10 cellular contexts compared by ENCODE assay signal in the genomic region with DNA sequence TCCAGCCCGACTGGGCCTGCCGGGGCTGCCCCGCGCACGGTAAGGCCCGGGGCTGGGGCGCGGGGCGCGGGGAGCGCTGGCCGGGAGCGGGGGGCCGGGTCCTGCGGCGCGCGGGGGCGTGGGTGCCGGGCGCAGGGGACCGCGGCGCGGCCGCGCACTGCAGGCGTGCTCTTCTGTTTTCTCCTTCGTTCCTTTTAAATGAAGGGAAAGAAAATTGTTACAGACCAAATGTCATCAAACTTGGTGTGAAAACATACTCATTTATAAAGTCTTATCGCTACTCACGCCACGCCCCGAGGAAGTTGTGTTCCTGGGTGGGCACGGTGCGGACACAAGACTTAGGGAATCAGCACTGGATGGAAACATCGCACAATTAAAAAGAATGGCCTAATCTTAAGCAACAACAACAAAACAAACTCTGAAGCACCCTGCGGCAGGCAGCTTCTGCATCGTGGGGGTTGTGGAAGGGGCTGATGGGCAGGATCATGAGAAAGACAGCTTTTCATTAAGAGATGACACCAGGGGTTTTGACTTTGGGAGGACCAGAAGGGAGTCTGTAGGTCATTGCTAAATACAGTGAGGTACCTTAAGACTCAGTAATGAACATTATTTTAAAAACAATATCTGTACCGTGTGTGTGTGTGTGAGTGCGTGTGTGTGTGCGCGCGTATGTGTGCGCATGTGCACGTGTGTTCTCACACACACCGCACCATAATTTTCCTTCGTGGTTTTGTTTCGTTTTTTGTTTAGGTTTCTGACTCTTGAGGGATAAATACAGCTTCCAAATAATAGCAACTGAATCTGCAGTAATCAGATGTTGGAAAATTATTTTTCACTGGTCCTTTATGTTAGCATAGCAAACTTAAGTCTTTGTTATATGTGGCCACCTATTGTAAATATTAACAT. TPM values are rescaled to one million over a fixed set of nuclear protein-coding genes. Genes with fewer than 3 reads are reported as not detected.
A peak's percentile ranks its signal among the peaks of the same experiment; 100 is the strongest.
DNase-seq lines count a peak whose midpoint lies in the region; ATAC-seq and TF ChIP-seq lines count a peak whose summit lies in the region.
"Had no signal": no experiment of that assay in that cellular context is flagged by ENCODE, and none has a peak within 500 bp of the region (broad histone marks: within the 10 kb centered on the region; RNA-seq: fewer than 3 reads in every experiment).

No MANE protein-coding gene starts in this region.

- no peak overlapping the region for H2BK12ac ChIP-seq in H9 (ENCODE audit: insufficient read length, low read depth, low read length)

- H4K5ac ChIP-seq in H9 (ENCODE audit: insufficient read length, low read depth, low read length), result no peak overlapping the region

- peak overlapping the region; percentile 68 for H3K9ac ChIP-seq in H9 (ENCODE audit: extremely low read depth, insufficient read length, low read length)

- H3K27ac ChIP-seq in H9 (ENCODE audit: insufficient read length, low read depth, low read length) (no peak overlapping the region), WERI-Rb-1 (no peak overlapping the region), hepatocyte (no peak overlapping the region)

- H3K79me2 ChIP-seq in H9 (ENCODE audit: insufficient read depth, low read length) (peaks cover 19% of the 10 kb centered on the region), hepatocyte (no peaks in the 10 kb centered on the region)

- H2BK5ac ChIP-seq in H9 (ENCODE audit: insufficient read length, low read length), result no peak overlapping the region

- H3K14ac ChIP-seq in H9 (ENCODE audit: insufficient read depth, low read length), result no peak overlapping the region

- H3K36me3 Mint-ChIP-seq in H9 (ENCODE audit: insufficient read depth in 1 of 3, low read depth in 3 of 3), result peaks cover 34 to 58% (median 46%) of the 10 kb centered on the region in 3 experiments
- no peaks in the 10 kb centered on the region for H3K36me3 Mint-ChIP-seq in natural killer cell

- H3K36me3 ChIP-seq in WERI-Rb-1, result no peaks in the 10 kb centered on the region
- no peaks in the 10 kb centered on the region for H3K36me3 ChIP-seq in hepatocyte (replicated peaks; ENCODE audit: insufficient read depth, low read depth)

- no CpG with 5 or more reads among the region's 48 CpGs for WGBS in H9 (ENCODE audit: extremely low coverage, insufficient read length, low lambda C conversion rate)
- 16% methylated on average over 23 of the region's 48 CpGs for WGBS in hepatocyte (ENCODE audit: low lambda C conversion rate, missing lambda C conversion rate)

- no peak overlapping the region for H3K18ac ChIP-seq in H9 (ENCODE audit: insufficient read length, low read depth, low read length)

- H2BK120ac ChIP-seq in H9 (ENCODE audit: low read depth, low read length, poor library complexity, severe bottlenecking), result no peak overlapping the region

- H3K4me1 Mint-ChIP-seq in H9, result peaks cover 48 to 56% of the 10 kb centered on the region in 2 experiments
- no peaks in the 10 kb centered on the region for H3K4me1 Mint-ChIP-seq in natural killer cell

- DNase-seq in H9, result no peak
- DNase-seq in WERI-Rb-1, result no peak
- no peak for DNase-seq in hepatocyte (ENCODE audit: low spot score)
- DNase-seq in retina, result peak; percentile 57
- no peak for DNase-seq in SIG-M5 (lab: John Stamatoyannopoulos, UW)
- DNase-seq in stimulated activated CD4-positive, alpha-beta T cell treated with anti-CD3 and anti-CD28 coated beads, Interleukin-1b, Interleukin-23, amount 100 ng/mL, for 48 hours, result no peak
- DNase-seq in natural killer cell, result no peak
- DNase-seq: HCEC 1CT, T-helper 9 cell had no signal

- peak overlapping the region; percentile 41 to 82 (median 76); a peak in 6 of 7 replicates for H3K27ac Mint-ChIP-seq in H9
- no peak overlapping the region for H3K27ac Mint-ChIP-seq in natural killer cell

- peaks cover 0 to 15% of the 10 kb centered on the region in 2 experiments; a peak in 3 of 5 replicates for H3K9me3 Mint-ChIP-seq in H9
- H3K9me3 Mint-ChIP-seq in natural killer cell, result no peaks in the 10 kb centered on the region

- no peak overlapping the region for H4K8ac ChIP-seq in H9 (replicated peaks; ENCODE audit: insufficient read length, low read depth, low read length)

- H3K4me3 ChIP-seq in WERI-Rb-1 (ENCODE audit: low read depth, low read length), result peak overlapping the region; percentile 31
- H3K4me3 ChIP-seq in hepatocyte, result peak overlapping the region; percentile 66

- H2AK5ac ChIP-seq in H9 (ENCODE audit: insufficient read length, low read length), result no peak overlapping the region

- H3K4me2 ChIP-seq in H9 (ENCODE audit: insufficient read depth, insufficient read length, low read length) (peak overlapping the region; percentile 96), hepatocyte (peak overlapping the region; percentile 81)

- H4K20me1 ChIP-seq in H9 (ENCODE audit: control insufficient read depth, insufficient read depth, insufficient read length) (no peaks in the 10 kb centered on the region), hepatocyte (ENCODE audit: insufficient read depth, poor library complexity, severe bottlenecking) (no peaks in the 10 kb centered on the region)

- no peaks in the 10 kb centered on the region for H3K79me1 ChIP-seq in H9 (ENCODE audit: insufficient read depth, low read depth, low read length, poor library complexity, severe bottlenecking)

- H2AFZ ChIP-seq in H9 (ENCODE audit: low read length), result no peak overlapping the region
- peak overlapping the region; percentile 77 for H2AFZ ChIP-seq in hepatocyte

- no peak overlapping the region for H3K23ac ChIP-seq in H9 (ENCODE audit: insufficient read length, low read depth, low read length)

- no peaks in the 10 kb centered on the region for H3K9me3 ChIP-seq in H9 (ENCODE audit: control insufficient read depth, low read depth, low read length)
- H3K9me3 ChIP-seq in WERI-Rb-1 (ENCODE audit: severe bottlenecking), result no peaks in the 10 kb centered on the region
- H3K9me3 ChIP-seq in hepatocyte (ENCODE audit: low read depth), result no peaks in the 10 kb centered on the region

- no peaks in the 10 kb centered on the region for H3K9me2 ChIP-seq in hepatocyte (replicated peaks; ENCODE audit: insufficient read depth)

- H2BK20ac ChIP-seq in H9 (ENCODE audit: low read depth, low read length, poor library complexity, severe bottlenecking), result no peak overlapping the region

- H3K27me3 Mint-ChIP-seq in H9 (ENCODE audit: low read depth), result no peaks in the 10 kb centered on the region
- peaks cover 24 to 32% of the 10 kb centered on the region in 2 donors for H3K27me3 Mint-ChIP-seq in natural killer cell (ENCODE audit: low read depth in 2 of 2)

- ATAC-seq in natural killer cell (no peak), GM21515 (IDR thresholded peaks at IDR 0.05; ENCODE audit: unreplicated experiment) (no peak)

- TF ChIP-seq CTCF in H9 (conservative IDR thresholded peaks at IDR 0.05) (no peak), WERI-Rb-1 (IDR thresholded peaks at IDR 0.05; ENCODE audit: low read depth, low read length) (no peak), hepatocyte (IDR thresholded peaks at IDR 0.05; ENCODE audit: poor library complexity) (no peak), natural killer cell (IDR thresholded peaks at IDR 0.05) (no peak)

- no peak overlapping the region for H2BK15ac ChIP-seq in H9 (ENCODE audit: low read depth, low read length)

- no peak overlapping the region for H4K91ac ChIP-seq in H9 (ENCODE audit: insufficient read length, low read depth, low read length)

- peaks cover 19% of the 10 kb centered on the region for H3K23me2 ChIP-seq in H9 (ENCODE audit: insufficient read length, low read depth, low read length, poor library complexity, severe bottlenecking)

- H3K4me3 Mint-ChIP-seq in H9 (peak overlapping the region; percentile 97 to 98), natural killer cell (no peak overlapping the region)

- intact Hi-C loops in natural killer cell (cut with micrococcal nuclease), result no loop called here

- no peak overlapping the region for H3K4ac ChIP-seq in H9 (ENCODE audit: low read depth, low read length)

- H3K27me3 ChIP-seq in H9 (ENCODE audit: insufficient read depth, low read length) (no peaks in the 10 kb centered on the region), WERI-Rb-1 (ENCODE audit: insufficient read depth, low read depth, severe bottlenecking) (peaks cover 18% of the 10 kb centered on the region), hepatocyte (peaks cover 15% of the 10 kb centered on the region)

- H3K4me1 ChIP-seq in H9 (ENCODE audit: insufficient read depth, low read length) (peaks cover 7% of the 10 kb centered on the region; the same call in 1 of the 2 replicates), hepatocyte (ENCODE audit: insufficient read depth) (peaks cover 10% of the 10 kb centered on the region)

- no peak overlapping the region for H3K56ac ChIP-seq in H9 (ENCODE audit: insufficient read length, low read depth, low read length)

- no peak overlapping the region for H3T11ph ChIP-seq in H9 (ENCODE audit: low read length)

RNA-seq across cellular contexts. Expression of gene B3GALT5, which starts 0.5 kb away (rescaled TPM):
- total RNA-seq in H9 (2021) (24.2 and 24.7 TPM in 2 replicates), hepatocyte (7.0 and 8.1 TPM in 2 replicates), natural killer cell (under 1 TPM in 1 of 3 donors, not detected in 2; 0.05 TPM)
- 2.0 and 3.1 TPM in 2 replicates for polyA plus RNA-seq in hepatocyte

Comparison
In these comparisons a context has a peak if more than half of its experiments do, and no peak if none do; other contexts are left out.
1. H3K27ac Mint-ChIP-seq: peak in H9 (3 of 3); none in natural killer cell (0 of 2).